1 cellular context compared by ENCODE assay signal in genomic region chr6:3285049-3285639, GRCh38.
TF ChIP-seq lines count a peak whose summit lies in the region.

No MANE protein-coding gene starts in this region.

TF ChIP-seq in HepG2, 621 proteins besides CTCF, POLR2A, EP300 and RAD21:
- TF ChIP-seq ZBTB39 (CRISPR knock-in tag; IDR thresholded peaks at IDR 0.05), result no peak
- peak; percentile 68 for TF ChIP-seq AGO2 (optimal IDR thresholded peaks at IDR 0.05; ENCODE audit: low read depth, low read length)
- TF ChIP-seq RBM22 (optimal IDR thresholded peaks at IDR 0.05; ENCODE audit: low read length), result peak; percentile 32
